In the genomic region with DNA sequence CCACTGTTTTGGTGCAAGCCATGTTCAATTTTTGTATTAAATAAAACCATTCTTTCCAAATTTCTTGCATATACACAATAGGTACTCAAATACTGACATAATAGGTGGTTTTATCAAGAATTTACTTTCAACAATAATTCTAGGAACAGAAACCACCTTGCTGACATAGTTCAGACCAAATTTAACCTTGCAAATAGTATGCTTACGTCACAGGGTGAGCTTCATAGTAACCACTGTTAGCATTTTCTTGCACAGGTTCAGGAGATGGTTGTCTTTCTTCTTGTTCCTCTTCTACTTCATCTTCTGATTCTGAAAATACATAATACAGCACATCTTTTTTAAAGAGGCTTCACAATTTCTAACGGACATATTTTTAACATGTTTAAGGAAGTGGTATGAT, we compare ENCODE assay signal across 1 cellular context.
TF ChIP-seq lines count a peak whose summit lies in the region.

No MANE protein-coding gene starts in this region.

TF ChIP-seq in GM23338, 12 proteins besides CTCF, POLR2A, EP300 and RAD21:
- TF ChIP-seq, protein P1, sequence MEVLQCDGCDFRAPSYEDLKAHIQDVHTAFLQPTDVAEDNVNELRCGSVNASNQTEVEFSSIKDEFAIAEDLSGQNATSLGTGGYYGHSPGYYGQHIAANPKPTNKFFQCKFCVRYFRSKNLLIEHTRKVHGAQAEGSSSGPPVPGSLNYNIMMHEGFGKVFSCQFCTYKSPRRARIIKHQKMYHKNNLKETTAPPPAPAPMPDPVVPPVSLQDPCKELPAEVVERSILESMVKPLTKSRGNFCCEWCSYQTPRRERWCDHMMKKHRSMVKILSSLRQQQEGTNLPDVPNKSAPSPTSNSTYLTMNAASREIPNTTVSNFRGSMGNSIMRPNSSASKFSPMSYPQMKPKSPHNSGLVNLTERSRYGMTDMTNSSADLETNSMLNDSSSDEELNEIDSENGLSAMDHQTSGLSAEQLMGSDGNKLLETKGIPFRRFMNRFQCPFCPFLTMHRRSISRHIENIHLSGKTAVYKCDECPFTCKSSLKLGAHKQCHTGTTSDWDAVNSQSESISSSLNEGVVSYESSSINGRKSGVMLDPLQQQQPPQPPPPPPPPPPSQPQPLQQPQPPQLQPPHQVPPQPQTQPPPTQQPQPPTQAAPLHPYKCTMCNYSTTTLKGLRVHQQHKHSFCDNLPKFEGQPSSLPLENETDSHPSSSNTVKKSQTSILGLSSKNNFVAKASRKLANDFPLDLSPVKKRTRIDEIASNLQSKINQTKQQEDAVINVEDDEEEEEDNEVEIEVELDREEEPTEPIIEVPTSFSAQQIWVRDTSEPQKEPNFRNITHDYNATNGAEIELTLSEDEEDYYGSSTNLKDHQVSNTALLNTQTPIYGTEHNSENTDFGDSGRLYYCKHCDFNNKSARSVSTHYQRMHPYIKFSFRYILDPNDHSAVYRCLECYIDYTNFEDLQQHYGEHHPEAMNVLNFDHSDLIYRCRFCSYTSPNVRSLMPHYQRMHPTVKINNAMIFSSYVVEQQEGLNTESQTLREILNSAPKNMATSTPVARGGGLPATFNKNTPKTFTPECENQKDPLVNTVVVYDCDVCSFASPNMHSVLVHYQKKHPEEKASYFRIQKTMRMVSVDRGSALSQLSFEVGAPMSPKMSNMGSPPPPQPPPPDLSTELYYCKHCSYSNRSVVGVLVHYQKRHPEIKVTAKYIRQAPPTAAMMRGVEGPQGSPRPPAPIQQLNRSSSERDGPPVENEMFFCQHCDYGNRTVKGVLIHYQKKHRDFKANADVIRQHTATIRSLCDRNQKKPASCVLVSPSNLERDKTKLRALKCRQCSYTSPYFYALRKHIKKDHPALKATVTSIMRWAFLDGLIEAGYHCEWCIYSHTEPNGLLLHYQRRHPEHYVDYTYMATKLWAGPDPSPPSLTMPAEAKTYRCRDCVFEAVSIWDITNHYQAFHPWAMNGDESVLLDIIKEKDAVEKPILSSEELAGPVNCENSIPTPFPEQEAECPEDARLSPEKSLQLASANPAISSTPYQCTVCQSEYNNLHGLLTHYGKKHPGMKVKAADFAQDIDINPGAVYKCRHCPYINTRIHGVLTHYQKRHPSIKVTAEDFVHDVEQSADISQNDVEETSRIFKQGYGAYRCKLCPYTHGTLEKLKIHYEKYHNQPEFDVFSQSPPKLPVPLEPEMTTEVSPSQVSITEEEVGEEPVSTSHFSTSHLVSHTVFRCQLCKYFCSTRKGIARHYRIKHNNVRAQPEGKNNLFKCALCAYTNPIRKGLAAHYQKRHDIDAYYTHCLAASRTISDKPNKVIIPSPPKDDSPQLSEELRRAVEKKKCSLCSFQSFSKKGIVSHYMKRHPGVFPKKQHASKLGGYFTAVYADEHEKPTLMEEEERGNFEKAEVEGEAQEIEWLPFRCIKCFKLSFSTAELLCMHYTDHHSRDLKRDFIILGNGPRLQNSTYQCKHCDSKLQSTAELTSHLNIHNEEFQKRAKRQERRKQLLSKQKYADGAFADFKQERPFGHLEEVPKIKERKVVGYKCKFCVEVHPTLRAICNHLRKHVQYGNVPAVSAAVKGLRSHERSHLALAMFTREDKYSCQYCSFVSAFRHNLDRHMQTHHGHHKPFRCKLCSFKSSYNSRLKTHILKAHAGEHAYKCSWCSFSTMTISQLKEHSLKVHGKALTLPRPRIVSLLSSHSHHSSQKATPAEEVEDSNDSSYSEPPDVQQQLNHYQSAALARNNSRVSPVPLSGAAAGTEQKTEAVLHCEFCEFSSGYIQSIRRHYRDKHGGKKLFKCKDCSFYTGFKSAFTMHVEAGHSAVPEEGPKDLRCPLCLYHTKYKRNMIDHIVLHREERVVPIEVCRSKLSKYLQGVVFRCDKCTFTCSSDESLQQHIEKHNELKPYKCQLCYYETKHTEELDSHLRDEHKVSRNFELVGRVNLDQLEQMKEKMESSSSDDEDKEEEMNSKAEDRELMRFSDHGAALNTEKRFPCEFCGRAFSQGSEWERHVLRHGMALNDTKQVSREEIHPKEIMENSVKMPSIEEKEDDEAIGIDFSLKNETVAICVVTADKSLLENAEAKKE (CRISPR knock-in tag; IDR thresholded peaks at IDR 0.05): no peak
- TF ChIP-seq, protein P2, sequence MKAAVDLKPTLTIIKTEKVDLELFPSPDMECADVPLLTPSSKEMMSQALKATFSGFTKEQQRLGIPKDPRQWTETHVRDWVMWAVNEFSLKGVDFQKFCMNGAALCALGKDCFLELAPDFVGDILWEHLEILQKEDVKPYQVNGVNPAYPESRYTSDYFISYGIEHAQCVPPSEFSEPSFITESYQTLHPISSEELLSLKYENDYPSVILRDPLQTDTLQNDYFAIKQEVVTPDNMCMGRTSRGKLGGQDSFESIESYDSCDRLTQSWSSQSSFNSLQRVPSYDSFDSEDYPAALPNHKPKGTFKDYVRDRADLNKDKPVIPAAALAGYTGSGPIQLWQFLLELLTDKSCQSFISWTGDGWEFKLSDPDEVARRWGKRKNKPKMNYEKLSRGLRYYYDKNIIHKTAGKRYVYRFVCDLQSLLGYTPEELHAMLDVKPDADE (IDR thresholded peaks at IDR 0.05): no peak
- TF ChIP-seq JUNB (IDR thresholded peaks at IDR 0.05; ENCODE audit: unreplicated experiment): no peak
- no peak for TF ChIP-seq NANOG (IDR thresholded peaks at IDR 0.05; ENCODE audit: borderline replicate concordance)
- TF ChIP-seq POLR2AphosphoS5 (IDR thresholded peaks at IDR 0.05; ENCODE audit: low read depth): no peak
- TF ChIP-seq ZNF114 (CRISPR knock-in tag; IDR thresholded peaks at IDR 0.05): no peak
- TF ChIP-seq EZH2phosphoT487 (IDR thresholded peaks at IDR 0.05; ENCODE audit: unreplicated experiment): no peak
- no peak for TF ChIP-seq CREB1 (CRISPR knock-in tag; IDR thresholded peaks at IDR 0.05; ENCODE audit: low read depth)
- TF ChIP-seq, protein P3, sequence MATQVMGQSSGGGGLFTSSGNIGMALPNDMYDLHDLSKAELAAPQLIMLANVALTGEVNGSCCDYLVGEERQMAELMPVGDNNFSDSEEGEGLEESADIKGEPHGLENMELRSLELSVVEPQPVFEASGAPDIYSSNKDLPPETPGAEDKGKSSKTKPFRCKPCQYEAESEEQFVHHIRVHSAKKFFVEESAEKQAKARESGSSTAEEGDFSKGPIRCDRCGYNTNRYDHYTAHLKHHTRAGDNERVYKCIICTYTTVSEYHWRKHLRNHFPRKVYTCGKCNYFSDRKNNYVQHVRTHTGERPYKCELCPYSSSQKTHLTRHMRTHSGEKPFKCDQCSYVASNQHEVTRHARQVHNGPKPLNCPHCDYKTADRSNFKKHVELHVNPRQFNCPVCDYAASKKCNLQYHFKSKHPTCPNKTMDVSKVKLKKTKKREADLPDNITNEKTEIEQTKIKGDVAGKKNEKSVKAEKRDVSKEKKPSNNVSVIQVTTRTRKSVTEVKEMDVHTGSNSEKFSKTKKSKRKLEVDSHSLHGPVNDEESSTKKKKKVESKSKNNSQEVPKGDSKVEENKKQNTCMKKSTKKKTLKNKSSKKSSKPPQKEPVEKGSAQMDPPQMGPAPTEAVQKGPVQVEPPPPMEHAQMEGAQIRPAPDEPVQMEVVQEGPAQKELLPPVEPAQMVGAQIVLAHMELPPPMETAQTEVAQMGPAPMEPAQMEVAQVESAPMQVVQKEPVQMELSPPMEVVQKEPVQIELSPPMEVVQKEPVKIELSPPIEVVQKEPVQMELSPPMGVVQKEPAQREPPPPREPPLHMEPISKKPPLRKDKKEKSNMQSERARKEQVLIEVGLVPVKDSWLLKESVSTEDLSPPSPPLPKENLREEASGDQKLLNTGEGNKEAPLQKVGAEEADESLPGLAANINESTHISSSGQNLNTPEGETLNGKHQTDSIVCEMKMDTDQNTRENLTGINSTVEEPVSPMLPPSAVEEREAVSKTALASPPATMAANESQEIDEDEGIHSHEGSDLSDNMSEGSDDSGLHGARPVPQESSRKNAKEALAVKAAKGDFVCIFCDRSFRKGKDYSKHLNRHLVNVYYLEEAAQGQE (IDR thresholded peaks at IDR 0.05; ENCODE audit: unreplicated experiment): no peak
- TF ChIP-seq ZNF331 (CRISPR knock-in tag; IDR thresholded peaks at IDR 0.05; ENCODE audit: low read depth): no peak
- TF ChIP-seq STAT1 (IDR thresholded peaks at IDR 0.05; ENCODE audit: unreplicated experiment): no peak
- TF ChIP-seq EZH2 (IDR thresholded peaks at IDR 0.05; ENCODE audit: low read depth, unreplicated experiment): no peak
